28 cellular contexts compared by ENCODE assay signal in genomic region chr7:82405291-82405690, GRCh38. TPM values are rescaled to one million over a fixed set of nuclear protein-coding genes. Genes with fewer than 3 reads are reported as not detected.
"Had no signal": no experiment of that assay in that cellular context is flagged by ENCODE, and none has a peak within 500 bp of the region (broad histone marks: within the 10 kb centered on the region; RNA-seq: fewer than 3 reads in every experiment).

No MANE protein-coding gene starts in this region.

- H3K27ac Mint-ChIP-seq: dendritic cell treated with granulocyte-macrophage colony-stimulating factor and Interleukin-4, amounts not matched to agents 40 ng/mL and 50 ng/mL, for 4 days; endodermal cell; memory B cell; naive thymus-derived CD8-positive, alpha-beta T cell; stimulated activated naive B cell treated with anti-CD40 and anti-IgM and Interleukin-4, amounts not matched to agents 10 μg/mL and 1 μg/mL and 100 μg/mL, for 72 hours; stimulated activated naive CD8-positive, alpha-beta T cell treated with anti-CD3 and anti-CD28 coated beads, Interleukin-15, amount 100 ng/mL, for 72 hours had no signal

- H3K4me1 Mint-ChIP-seq: central memory CD8-positive, alpha-beta T cell; endodermal cell; memory B cell; naive thymus-derived CD8-positive, alpha-beta T cell; stimulated activated naive B cell treated with anti-CD40 and anti-IgM and Interleukin-4, amounts not matched to agents 10 μg/mL and 1 μg/mL and 100 μg/mL, for 72 hours; stimulated activated naive CD8-positive, alpha-beta T cell treated with anti-CD3 and anti-CD28 coated beads, Interleukin-15, amount 100 ng/mL, for 72 hours had no signal

- H3K36me3 ChIP-seq: colonic mucosa, esophagus muscularis mucosa, pancreas, right atrium auricular region, sigmoid colon, suprapubic skin, transverse colon, upper lobe of right lung, uterus had no signal

- H3K4me3 Mint-ChIP-seq: central memory CD8-positive, alpha-beta T cell; dendritic cell treated with granulocyte-macrophage colony-stimulating factor and Interleukin-4, amounts not matched to agents 40 ng/mL and 50 ng/mL, for 4 days; endodermal cell; memory B cell; naive thymus-derived CD8-positive, alpha-beta T cell; stimulated activated naive B cell treated with anti-CD40 and anti-IgM and Interleukin-4, amounts not matched to agents 10 μg/mL and 1 μg/mL and 100 μg/mL, for 72 hours; stimulated activated naive CD8-positive, alpha-beta T cell treated with anti-CD3 and anti-CD28 coated beads, Interleukin-15, amount 100 ng/mL, for 72 hours had no signal

- DNase-seq: colonic mucosa; effector CD8-positive, alpha-beta T cell; endodermal cell; foreskin keratinocyte; glutamatergic neuron; heart right ventricle; hippocampal formation; kidney glomerular epithelial cell; naive thymus-derived CD8-positive, alpha-beta T cell; occipital lobe; pancreas; sigmoid colon; small intestine; stimulated activated CD4-positive, alpha-beta T cell treated with anti-CD3 and anti-CD28 coated beads, Interleukin-15, amount 100 ng/mL, for 24 hours; stimulated activated CD4-positive, alpha-beta T cell treated with anti-CD3 and anti-CD28 coated beads, Interleukin-2, amount 100 ng/mL, for 48 hours; stimulated activated naive B cell treated with anti-CD40 and anti-IgM and Interleukin-4, amounts not matched to agents 10 μg/mL and 1 μg/mL and 100 μg/mL, for 72 hours; stimulated activated naive CD8-positive, alpha-beta T cell treated with anti-CD3 and anti-CD28 coated beads, Interleukin-15, amount 100 ng/mL, for 72 hours; transverse colon; upper lobe of right lung; uterus had no signal

- H3K27me3 ChIP-seq: colonic mucosa, esophagus muscularis mucosa, foreskin keratinocyte, heart right ventricle, pancreas, right atrium auricular region, sigmoid colon, suprapubic skin, transverse colon, upper lobe of right lung, uterus had no signal

- ATAC-seq: foreskin keratinocyte; heart right ventricle; naive thymus-derived CD8-positive, alpha-beta T cell; pancreas; stimulated activated naive B cell treated with anti-CD40 and anti-IgM and Interleukin-4, amounts not matched to agents 10 μg/mL and 1 μg/mL and 100 μg/mL, for 72 hours; stimulated activated naive CD8-positive, alpha-beta T cell treated with anti-CD3 and anti-CD28 coated beads, Interleukin-15, amount 100 ng/mL, for 72 hours; upper lobe of right lung had no signal

- H3K27ac ChIP-seq: colonic mucosa, epithelial cell of prostate, esophagus muscularis mucosa, foreskin keratinocyte, pancreas, right atrium auricular region, sigmoid colon, suprapubic skin, transverse colon, upper lobe of right lung, uterus had no signal

- H3K4me3 ChIP-seq: colonic mucosa, esophagus muscularis mucosa, heart right ventricle, lung, pancreas, right atrium auricular region, sigmoid colon, suprapubic skin, transverse colon, upper lobe of right lung, uterus had no signal

- H3K27me3 Mint-ChIP-seq: central memory CD8-positive, alpha-beta T cell; dendritic cell treated with granulocyte-macrophage colony-stimulating factor and Interleukin-4, amounts not matched to agents 40 ng/mL and 50 ng/mL, for 4 days; memory B cell; naive thymus-derived CD8-positive, alpha-beta T cell; stimulated activated naive B cell treated with anti-CD40 and anti-IgM and Interleukin-4, amounts not matched to agents 10 μg/mL and 1 μg/mL and 100 μg/mL, for 72 hours; stimulated activated naive CD8-positive, alpha-beta T cell treated with anti-CD3 and anti-CD28 coated beads, Interleukin-15, amount 100 ng/mL, for 72 hours had no signal

- H3K9me3 Mint-ChIP-seq: dendritic cell treated with granulocyte-macrophage colony-stimulating factor and Interleukin-4, amounts not matched to agents 40 ng/mL and 50 ng/mL, for 4 days; stimulated activated naive CD8-positive, alpha-beta T cell treated with anti-CD3 and anti-CD28 coated beads, Interleukin-15, amount 100 ng/mL, for 72 hours had no signal

- H3K9me3 ChIP-seq: colonic mucosa, esophagus muscularis mucosa, pancreas, right atrium auricular region, sigmoid colon, suprapubic skin, transverse colon, upper lobe of right lung, uterus had no signal

- H3K36me3 Mint-ChIP-seq: memory B cell; naive thymus-derived CD8-positive, alpha-beta T cell; stimulated activated naive B cell treated with anti-CD40 and anti-IgM and Interleukin-4, amounts not matched to agents 10 μg/mL and 1 μg/mL and 100 μg/mL, for 72 hours had no signal

- H3K4me1 ChIP-seq: colonic mucosa, foreskin keratinocyte, pancreas, suprapubic skin, transverse colon, upper lobe of right lung, uterus had no signal

RNA-seq across cellular contexts. Expression of gene CACNA2D1, which starts 38.3 kb away (rescaled TPM):
- total RNA-seq: naive thymus-derived CD8-positive, alpha-beta T cell had no signal
- polyA plus RNA-seq: naive thymus-derived CD8-positive, alpha-beta T cell had no signal
